In the genomic region with DNA sequence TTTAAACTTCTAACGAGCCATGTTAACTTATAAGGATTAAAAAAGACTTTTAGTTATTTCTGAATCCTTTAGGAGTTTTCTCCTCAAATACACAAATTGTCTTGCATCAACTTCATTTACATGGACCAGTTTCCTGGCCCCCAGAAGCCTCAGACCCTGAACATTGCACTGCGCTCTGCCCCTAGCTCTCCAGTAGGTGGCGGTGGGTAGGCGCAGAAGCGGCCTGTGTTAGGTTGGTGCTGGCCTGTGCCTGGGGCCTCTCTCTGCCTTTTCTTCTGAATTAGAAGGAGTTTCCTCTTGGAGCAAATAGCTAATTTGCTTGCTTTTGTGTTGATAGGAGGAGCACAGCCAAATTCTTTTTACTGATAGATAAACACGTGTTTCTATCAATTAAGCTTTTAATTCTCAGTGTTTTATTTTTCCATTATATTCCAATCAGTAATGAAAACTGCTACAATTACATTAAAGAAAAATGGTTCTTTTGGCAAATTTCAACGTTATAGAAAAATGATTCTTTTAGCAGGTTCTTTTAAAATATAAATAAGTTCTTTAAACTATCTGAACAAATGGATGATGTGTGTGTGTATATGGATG, we compare ENCODE assay signal across 8 cellular contexts. TPM values are rescaled to one million over a fixed set of nuclear protein-coding genes. Genes with fewer than 3 reads are reported as not detected.
A peak's percentile ranks its signal among the peaks of the same experiment; 100 is the strongest.
DNase-seq lines count a peak whose midpoint lies in the region; ATAC-seq, FAIRE-seq and TF ChIP-seq lines count a peak whose summit lies in the region.

No MANE protein-coding gene starts in this region.

- intact Hi-C loops in stomach (cut with DNase I; ENCODE audit: low total_unique reads) = no loop called here

- H3K27me3 ChIP-seq in stomach = no peaks in the 10 kb centered on the region

- TF ChIP-seq CTCF in epithelial cell of proximal tubule (conservative IDR thresholded peaks at IDR 0.05; ENCODE audit: low read depth, low read length) = peak; percentile 98
- TF ChIP-seq CTCF in stomach (IDR thresholded peaks at IDR 0.05) = peak in 5 of 7 experiments; percentile 80 to 84 (median 82)

- 17 to 21% (median 19%) methylated on average over 7 of the region's 7 CpGs for WGBS in stomach, 5 donors

- DNase-seq in DMS114 treated with DMSO at 0.1 percent for 48 hours (lab: John Stamatoyannopoulos, UW; ENCODE audit: unreplicated experiment) (peak; percentile 45), HTR-8/SVneo (ENCODE audit: insufficient read length, low spot score) (peak; percentile 51), NOMO-1 (lab: John Stamatoyannopoulos, UW; ENCODE audit: unreplicated experiment in 2 of 2) (peak; percentile 52 to 55), epithelial cell of proximal tubule (ENCODE audit: low read depth) (no peak), mucosa of gallbladder (ENCODE audit: low spot score) (peak; percentile 73), stomach (peak; percentile 73)
- peak; percentile 17 for DNase-seq in activated CD8-positive, alpha-beta memory T cell treated with anti-CD3 and anti-CD28 coated beads, Interleukin-2, amount 50 U/mL, for 24 hours (ENCODE audit: extremely low read depth)

- TF ChIP-seq EP300 in stomach (IDR thresholded peaks at IDR 0.05) = no peak

- no peaks in the 10 kb centered on the region for H3K9me3 ChIP-seq in stomach

- no peak overlapping the region for H3K27ac ChIP-seq in stomach

- peak; percentile 20 for FAIRE-seq in HTR-8/SVneo (lab: Jason Lieb, UNC)

- ATAC-seq in GM21515 (IDR thresholded peaks at IDR 0.05; ENCODE audit: unreplicated experiment) = peak; percentile 86

- H3K4me3 ChIP-seq in epithelial cell of proximal tubule (ENCODE audit: low read depth, low read length) = no peak overlapping the region
- no peak overlapping the region for H3K4me3 ChIP-seq in stomach

- no peak for TF ChIP-seq POLR2A in stomach (IDR thresholded peaks at IDR 0.05)

- peaks cover 0 to 29% (median 19%) of the 10 kb centered on the region in 4 donors for H3K36me3 ChIP-seq in stomach

- peaks cover 0 to 13% (median 3%) of the 10 kb centered on the region in 4 donors for H3K4me1 ChIP-seq in stomach

RNA-seq across cellular contexts. Expression of gene DTD1, which starts 44.4 kb away (rescaled TPM):
- 79.4 and 90.3 TPM in 2 replicates for total RNA-seq in epithelial cell of proximal tubule
- 12.2 TPM for total RNA-seq in mucosa of gallbladder
- total RNA-seq in stomach = 10 to 100 TPM in 3 of 5 donors, 1 to 10 TPM in 1, not detected in 1; 4.5 to 23.3 (median 13.8) TPM
- polyA plus RNA-seq in stomach = 10 to 100 TPM; 15.7 to 30.4 (median 23.0) TPM
